In the genomic region with DNA sequence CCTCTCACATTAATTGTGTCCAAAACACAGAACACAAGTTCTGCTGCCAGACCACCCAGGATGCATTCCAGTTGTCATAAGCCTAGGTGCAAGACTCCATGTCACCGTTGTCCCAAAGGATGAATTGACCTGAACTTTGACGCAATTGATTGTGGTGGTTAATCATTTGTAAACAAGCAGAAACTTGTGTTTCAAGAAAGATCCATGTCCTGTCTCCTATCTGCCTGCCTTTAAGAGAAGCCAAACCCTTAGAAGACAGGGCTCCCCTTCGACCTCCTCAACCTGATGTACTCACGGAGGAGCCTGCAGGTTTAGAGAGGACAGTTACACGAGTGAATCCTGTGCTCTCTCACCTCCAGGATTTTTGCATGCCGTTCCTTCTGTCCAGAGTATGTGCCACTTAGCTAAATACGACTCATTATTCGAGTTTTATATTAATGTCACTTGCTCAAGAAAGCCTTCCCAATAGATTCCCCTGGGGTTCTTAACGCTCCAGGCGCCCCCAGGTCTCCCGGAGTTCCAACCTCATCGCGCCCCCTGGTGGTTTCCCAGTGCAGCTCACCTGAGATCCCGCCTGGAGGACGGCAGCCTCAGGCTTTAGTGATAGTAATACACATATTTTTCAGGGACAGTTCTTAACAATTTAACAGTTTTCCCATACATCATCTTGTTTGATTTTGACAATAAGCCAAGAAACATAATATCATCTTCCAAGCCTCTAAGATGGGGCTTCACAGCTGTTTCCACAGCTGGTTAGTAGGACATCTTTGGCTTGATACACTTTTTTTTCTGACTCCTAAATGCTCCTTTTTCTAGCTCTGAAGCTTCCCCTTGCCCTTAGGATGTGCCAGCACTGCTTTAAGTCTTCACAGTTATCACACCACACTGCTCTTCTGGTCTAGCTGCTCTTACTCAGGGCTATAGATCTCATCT, we compare ENCODE assay signal across 10 cellular contexts. TPM values are rescaled to one million over a fixed set of nuclear protein-coding genes. Genes with fewer than 3 reads are reported as not detected.
DNase-seq lines count a peak whose midpoint lies in the region; ATAC-seq and TF ChIP-seq lines count a peak whose summit lies in the region.
"Had no signal": no experiment of that assay in that cellular context is flagged by ENCODE, and none has a peak within 500 bp of the region (broad histone marks: within the 10 kb centered on the region; RNA-seq: fewer than 3 reads in every experiment).

No MANE protein-coding gene starts in this region.

- H3K9me3 ChIP-seq in endodermal cell (ENCODE audit: control insufficient read depth, low read length) (peaks cover 7% of the 10 kb centered on the region), osteoblast (ENCODE audit: low read depth, low read length) (no peaks in the 10 kb centered on the region)

- H2AFZ ChIP-seq in osteoblast (ENCODE audit: low read length) = no peak overlapping the region

- H3K36me3 ChIP-seq in endodermal cell (ENCODE audit: control insufficient read depth, insufficient read depth, low read length) (no peaks in the 10 kb centered on the region), osteoblast (ENCODE audit: insufficient read depth, low read length) (no peaks in the 10 kb centered on the region)

- H3K4me3 ChIP-seq in LNCaP clone FGC (ENCODE audit: low read depth, low read length) = no peak overlapping the region
- H3K4me3 ChIP-seq in endodermal cell (ENCODE audit: low read length) = no peak overlapping the region
- no peak overlapping the region for H3K4me3 ChIP-seq in osteoblast (ENCODE audit: insufficient read depth, low read length)

- H3K27me3 ChIP-seq in endodermal cell (ENCODE audit: control insufficient read depth, insufficient read depth, low read length, poor library complexity, severe bottlenecking) = no peaks in the 10 kb centered on the region
- no peaks in the 10 kb centered on the region for H3K27me3 ChIP-seq in osteoblast (ENCODE audit: insufficient read depth, low read length)

- no peak overlapping the region for H3K9ac ChIP-seq in endodermal cell (ENCODE audit: extremely low read depth, low read length, poor library complexity, severe bottlenecking)

- H3K4me1 Mint-ChIP-seq in endodermal cell = peaks cover 17% of the 10 kb centered on the region
- no peaks in the 10 kb centered on the region for H3K4me1 Mint-ChIP-seq in stimulated activated naive B cell treated with anti-CD40 and anti-IgM and Interleukin-4, amounts not matched to agents 10 μg/mL and 1 μg/mL and 100 μg/mL, for 72 hours
- H3K4me1 Mint-ChIP-seq: activated naive CD4-positive, alpha-beta T cell treated with anti-CD3 and anti-CD28 coated beads, Interleukin-2, amount 10 ng/mL, durations not matched to agents 7 days and 5 days had no signal

- H3K27ac ChIP-seq in endodermal cell (ENCODE audit: low read depth, low read length) (no peak overlapping the region), osteoblast (ENCODE audit: low read depth, low read length) (no peak overlapping the region)

- no peak for ATAC-seq in stimulated activated naive B cell treated with anti-CD40 and anti-IgM and Interleukin-4, amounts not matched to agents 10 μg/mL and 1 μg/mL and 100 μg/mL, for 72 hours (replicated peaks)

- H3K4me3 Mint-ChIP-seq in endodermal cell = no peak overlapping the region
- no peak overlapping the region for H3K4me3 Mint-ChIP-seq in stimulated activated naive B cell treated with anti-CD40 and anti-IgM and Interleukin-4, amounts not matched to agents 10 μg/mL and 1 μg/mL and 100 μg/mL, for 72 hours
- H3K4me3 Mint-ChIP-seq: activated naive CD4-positive, alpha-beta T cell treated with anti-CD3 and anti-CD28 coated beads, Interleukin-2, amount 10 ng/mL, durations not matched to agents 7 days and 5 days had no signal

- no peaks in the 10 kb centered on the region for H3K36me3 Mint-ChIP-seq in endodermal cell (ENCODE audit: low read depth)
- no peaks in the 10 kb centered on the region for H3K36me3 Mint-ChIP-seq in stimulated activated naive B cell treated with anti-CD40 and anti-IgM and Interleukin-4, amounts not matched to agents 10 μg/mL and 1 μg/mL and 100 μg/mL, for 72 hours
- H3K36me3 Mint-ChIP-seq: activated naive CD4-positive, alpha-beta T cell treated with anti-CD3 and anti-CD28 coated beads, Interleukin-2, amount 10 ng/mL, durations not matched to agents 7 days and 5 days had no signal

- no peak overlapping the region for H3K4me2 ChIP-seq in osteoblast (ENCODE audit: insufficient read depth, low read length)

- no peaks in the 10 kb centered on the region for H3K9me3 Mint-ChIP-seq in endodermal cell
- H3K9me3 Mint-ChIP-seq in stimulated activated naive B cell treated with anti-CD40 and anti-IgM and Interleukin-4, amounts not matched to agents 10 μg/mL and 1 μg/mL and 100 μg/mL, for 72 hours = no peaks in the 10 kb centered on the region

- TF ChIP-seq CTCF in LNCaP clone FGC (IDR thresholded peaks at IDR 0.05; ENCODE audit: control insufficient read depth, extremely low read depth, insufficient read depth) = peak; percentile 47; the same call in 1 of the 2 replicates
- peak; percentile 99 for TF ChIP-seq CTCF in endodermal cell (conservative IDR thresholded peaks at IDR 0.05)
- TF ChIP-seq CTCF in osteoblast (IDR thresholded peaks at IDR 0.05; ENCODE audit: extremely low read depth, low read depth, low read length) = peak; percentile 65

- peaks cover 14% of the 10 kb centered on the region for H3K27me3 Mint-ChIP-seq in endodermal cell (ENCODE audit: insufficient read depth)
- no peaks in the 10 kb centered on the region for H3K27me3 Mint-ChIP-seq in stimulated activated naive B cell treated with anti-CD40 and anti-IgM and Interleukin-4, amounts not matched to agents 10 μg/mL and 1 μg/mL and 100 μg/mL, for 72 hours
- H3K27me3 Mint-ChIP-seq: activated naive CD4-positive, alpha-beta T cell treated with anti-CD3 and anti-CD28 coated beads, Interleukin-2, amount 10 ng/mL, durations not matched to agents 7 days and 5 days had no signal

- WGBS in endodermal cell (ENCODE audit: insufficient coverage in 1 of 2, insufficient read length in 1 of 2), 2 experiments = 57% methylated on average over 15 of the region's 15 CpGs

- H3K4me1 ChIP-seq in endodermal cell (ENCODE audit: control insufficient read depth, insufficient read depth, low read length) (peaks cover 4% of the 10 kb centered on the region), osteoblast (ENCODE audit: insufficient read depth, low read length) (no peaks in the 10 kb centered on the region)

- H3K79me2 ChIP-seq in osteoblast (ENCODE audit: insufficient read depth, low read length) = no peaks in the 10 kb centered on the region

- H4K20me1 ChIP-seq in osteoblast (ENCODE audit: insufficient read depth, low read length) = no peaks in the 10 kb centered on the region

- DNase-seq in NCI-H345 (lab: John Stamatoyannopoulos, UW) = peak; percentile 4
- DNase-seq in NCI-H345 treated with DMSO at 0.1 percent for 48 hours (lab: John Stamatoyannopoulos, UW; ENCODE audit: unreplicated experiment) = no peak
- DNase-seq in LNCaP clone FGC (ENCODE audit: low read depth) = no peak
- peak; percentile 92 for DNase-seq in endodermal cell
- no peak for DNase-seq in osteoblast (ENCODE audit: insufficient read length, low spot score, missing footprints)
- DNase-seq in activated gamma-delta T cell (lab: John Stamatoyannopoulos, UW) = no peak
- no peak for DNase-seq in occipital lobe (lab: John Stamatoyannopoulos, UW)
- no peak for DNase-seq in stimulated activated naive B cell treated with anti-CD40 and anti-IgM and Interleukin-4, amounts not matched to agents 10 μg/mL and 1 μg/mL and 100 μg/mL, for 72 hours
- DNase-seq: activated naive CD4-positive, alpha-beta T cell treated with anti-CD3 and anti-CD28 coated beads, Interleukin-2, amount 10 ng/mL, durations not matched to agents 7 days and 5 days; NCI-H524 treated with DMSO at 0.1 percent for 48 hours had no signal

- H3K27ac Mint-ChIP-seq in endodermal cell = no peak overlapping the region
- no peak overlapping the region for H3K27ac Mint-ChIP-seq in stimulated activated naive B cell treated with anti-CD40 and anti-IgM and Interleukin-4, amounts not matched to agents 10 μg/mL and 1 μg/mL and 100 μg/mL, for 72 hours
- H3K27ac Mint-ChIP-seq: activated naive CD4-positive, alpha-beta T cell treated with anti-CD3 and anti-CD28 coated beads, Interleukin-2, amount 10 ng/mL, durations not matched to agents 7 days and 5 days had no signal

RNA-seq across cellular contexts. Expression of gene C8B, which starts 2.4 kb away (rescaled TPM):
- total RNA-seq in endodermal cell (not detected), osteoblast (not detected in 2 replicates), occipital lobe (not detected)
- polyA plus RNA-seq in endodermal cell (2013, experiment 1 of 2) = not detected
- polyA plus RNA-seq in endodermal cell (2013, experiment 2 of 2) = not detected

Comparison
In these comparisons a context has a peak if more than half of its experiments do, and no peak if none do; other contexts are left out.
1. DNase-seq: peak in NCI-H345 (single experiment) and endodermal cell (single experiment); none in NCI-H345 treated with DMSO at 0.1 percent for 48 hours (single experiment), LNCaP clone FGC (single experiment), osteoblast (single experiment), activated gamma-delta T cell (single experiment), occipital lobe (single experiment) and stimulated activated naive B cell treated with anti-CD40 and anti-IgM and Interleukin-4, amounts not matched to agents 10 μg/mL and 1 μg/mL and 100 μg/mL, for 72 hours (single experiment).
2. CTCF ChIP-seq: peak in every context shown above with its lines; median percentile 99 in endodermal cell; 65 in osteoblast; 47 in LNCaP clone FGC.